Comparison of ENCODE assay signal across 8 cellular contexts in genomic region chr15:101980206-101980910, GRCh38.
A peak's percentile ranks its signal among the peaks of the same experiment; 100 is the strongest.
DNase-seq lines count a peak whose midpoint lies in the region; TF ChIP-seq lines count a peak whose summit lies in the region.
"Not testable (repeated sequence)": the region's sequence is repeated elsewhere in the genome, so short reads cannot be mapped to it uniquely, and the experiment has no call there.

No MANE protein-coding gene starts in this region.

- H3K4me1 Mint-ChIP-seq in T-helper 2 cell treated with Interferon-gamma antibody and Interleukin-4, amounts not matched to agents 5 μg/mL and 100 μg/mL, for 36 hours (ENCODE audit: low read depth); immature natural killer cell: not testable (repeated sequence)

- not testable (repeated sequence) for TF ChIP-seq POLR2A in ovary (IDR thresholded peaks at IDR 0.05); testis (IDR thresholded peaks at IDR 0.05)

- H3K4me3 Mint-ChIP-seq in T-helper 2 cell treated with Interferon-gamma antibody and Interleukin-4, amounts not matched to agents 5 μg/mL and 100 μg/mL, for 36 hours; immature natural killer cell: not testable (repeated sequence)

- H3K27ac Mint-ChIP-seq in T-helper 2 cell treated with Interferon-gamma antibody and Interleukin-4, amounts not matched to agents 5 μg/mL and 100 μg/mL, for 36 hours; immature natural killer cell: not testable (repeated sequence)

- not testable (repeated sequence) for H3K9me3 Mint-ChIP-seq in T-helper 2 cell treated with Interferon-gamma antibody and Interleukin-4, amounts not matched to agents 5 μg/mL and 100 μg/mL, for 36 hours; immature natural killer cell

- not testable (repeated sequence) for H3K4me3 ChIP-seq in ovary
- H3K4me3 ChIP-seq in testis: peak overlapping the region in 1 of 2 donors; percentile 39

- H3K36me3 Mint-ChIP-seq in T-helper 2 cell treated with Interferon-gamma antibody and Interleukin-4, amounts not matched to agents 5 μg/mL and 100 μg/mL, for 36 hours (ENCODE audit: low read depth); immature natural killer cell: not testable (repeated sequence)

- not testable (repeated sequence) for H3K4me1 ChIP-seq in ovary (ENCODE audit: insufficient read depth); testis

- not testable (repeated sequence) for H3K27me3 Mint-ChIP-seq in T-helper 2 cell treated with Interferon-gamma antibody and Interleukin-4, amounts not matched to agents 5 μg/mL and 100 μg/mL, for 36 hours (ENCODE audit: low read depth); immature natural killer cell (ENCODE audit: low read depth in 3 of 3)

- peak; percentile 8 for DNase-seq in ELR (ENCODE audit: low read depth)
- peak; percentile 0 for DNase-seq in LHCN-M2 (ENCODE audit: low read depth)
- peak; percentile 26 for DNase-seq in T-helper 2 cell treated with Interferon-gamma antibody and Interleukin-4, amounts not matched to agents 5 μg/mL and 100 μg/mL, for 36 hours (ENCODE audit: low spot score)
- DNase-seq in activated T-cell treated with anti-CD3 and anti-CD28 coated beads, Interleukin-2, amount 50 U/mL, for 48 hours: peak; percentile 34 to 36
- peak; percentile 22 for DNase-seq in dermis blood vessel endothelial cell
- DNase-seq in immature natural killer cell: peak in 2 of 3 donors; percentile 3 to 18
- DNase-seq in ovary: peak in 3 of 5 donors; percentile 16 to 53 (median 35)
- DNase-seq in testis: peak; percentile 28

- H3K36me3 ChIP-seq in ovary; testis (ENCODE audit: low read depth, missing control alignments): not testable (repeated sequence)

- H3K27ac ChIP-seq in ovary, testis: not testable (repeated sequence)

- intact Hi-C loops in ovary (cut with DNase I); testis (cut with DNase I; ENCODE audit: low total_unique reads): not testable (repeated sequence)

- not testable (repeated sequence) for H3K9me3 ChIP-seq in ovary, testis

- WGBS in ovary, 3 donors: 72 to 79% methylated on average over 53 of the region's 53 CpGs; no CpG with 5 or more reads in 1 of the 3 donors
- 61% methylated on average over 52 of the region's 53 CpGs; no CpG with 5 or more reads in 1 of the 2 donors for WGBS in testis, 2 donors

- H3K27me3 ChIP-seq in ovary, testis: not testable (repeated sequence)

- not testable (repeated sequence) for TF ChIP-seq EP300 in ovary (IDR thresholded peaks at IDR 0.05)

- not testable (repeated sequence) for TF ChIP-seq CTCF in ovary (IDR thresholded peaks at IDR 0.05); testis (IDR thresholded peaks at IDR 0.05)
